Comparison of ENCODE assay signal across 8 cellular contexts in genomic region chr2:178914259-178914849, GRCh38.
DNase-seq lines count a peak whose midpoint lies in the region; ATAC-seq and TF ChIP-seq lines count a peak whose summit lies in the region.

No MANE protein-coding gene starts in this region.

- H3K4me2 ChIP-seq in KMS-11, result no peak overlapping the region

- H3K4me3 ChIP-seq in KMS-11 (IDR thresholded peaks at IDR 0.05; ENCODE audit: insufficient read depth, low read depth, low read length) (no peak overlapping the region), thyroid gland (replicated peaks in 1 of 3) (no peak overlapping the region)

- POLR2A ChIA-PET in RWPE1 (lab: Yijun Ruan, JAX; ENCODE audit: low non-redundant PET), result no interaction called here

- intact Hi-C loops in thyroid gland (cut with DNase I), result loop anchor here (5.0 kb wide), 1 partner anchor 117 kb away; no protein-coding TSS in a partner anchor

- WGBS in thyroid gland, 2 donors, result 21 to 28% methylated on average over 4 of the region's 4 CpGs

- H3K9ac ChIP-seq in KMS-11, result no peak overlapping the region

- CTCF ChIA-PET in RWPE1 (lab: Yijun Ruan, JAX), result interaction anchor here (0.7 kb wide), 1 partner anchor 137 kb away, joined by 3 read pairs; no protein-coding TSS in a partner anchor

- TF ChIP-seq CTCF in KMS-11 (conservative IDR thresholded peaks at IDR 0.05; ENCODE audit: low read depth, low read length) (peak; percentile 95), RWPE1 (conservative IDR thresholded peaks at IDR 0.05; ENCODE audit: low read depth) (peak; percentile 80), foreskin keratinocyte (conservative IDR thresholded peaks at IDR 0.05) (peak; percentile 84), omental fat pad (IDR thresholded peaks at IDR 0.05) (peak in 2 of 3 donors; percentile 78 to 79), thyroid gland (IDR thresholded peaks at IDR 0.05) (peak; percentile 47 to 83 (median 58))

- DNase-seq in EH (ENCODE audit: low read depth) (peak; percentile 85), RWPE1 (ENCODE audit: low spot score) (peak; percentile 55), foreskin keratinocyte (peak; percentile 39 to 71), omental fat pad (ENCODE audit: low spot score) (peak; percentile 71), thyroid gland (peak; percentile 73 to 82)

- no peak overlapping the region for H3K4me3 Mint-ChIP-seq in activated T-helper 17 cell treated with anti-CD3 and anti-CD28 coated beads, Interleukin-2, amount 50 U/mL, for 72 hours

- no peaks in the 10 kb centered on the region for H3K36me3 ChIP-seq in KMS-11 (ENCODE audit: insufficient read depth)
- H3K36me3 ChIP-seq in thyroid gland, result no peaks in the 10 kb centered on the region

- H3K36me3 Mint-ChIP-seq in activated T-helper 17 cell treated with anti-CD3 and anti-CD28 coated beads, Interleukin-2, amount 50 U/mL, for 72 hours (ENCODE audit: low read depth), result no peaks in the 10 kb centered on the region

- H3K4me1 Mint-ChIP-seq in activated T-helper 17 cell treated with anti-CD3 and anti-CD28 coated beads, Interleukin-2, amount 50 U/mL, for 72 hours, result no peaks in the 10 kb centered on the region

- H3K27ac Mint-ChIP-seq in activated T-helper 17 cell treated with anti-CD3 and anti-CD28 coated beads, Interleukin-2, amount 50 U/mL, for 72 hours, result no peak overlapping the region

- H3K27ac ChIP-seq in KMS-11 (no peak overlapping the region), RWPE1 (no peak overlapping the region), foreskin keratinocyte (no peak overlapping the region), thyroid gland (no peak overlapping the region)

- H3K27me3 ChIP-seq in KMS-11 (ENCODE audit: insufficient read depth, low read depth) (no peaks in the 10 kb centered on the region), foreskin keratinocyte (no peaks in the 10 kb centered on the region), thyroid gland (no peaks in the 10 kb centered on the region)

- H3K79me2 ChIP-seq in KMS-11 (ENCODE audit: insufficient read depth, low read depth), result no peaks in the 10 kb centered on the region

- H3K4me1 ChIP-seq in KMS-11 (ENCODE audit: low read depth, poor library complexity, severe bottlenecking), result peaks cover 57% of the 10 kb centered on the region
- H3K4me1 ChIP-seq in foreskin keratinocyte, result no peaks in the 10 kb centered on the region
- H3K4me1 ChIP-seq in thyroid gland, result no peaks in the 10 kb centered on the region

- no peaks in the 10 kb centered on the region for H3K27me3 Mint-ChIP-seq in activated T-helper 17 cell treated with anti-CD3 and anti-CD28 coated beads, Interleukin-2, amount 50 U/mL, for 72 hours

- H2AFZ ChIP-seq in KMS-11 (ENCODE audit: low read depth), result no peak overlapping the region

- TF ChIP-seq POLR2A in thyroid gland (IDR thresholded peaks at IDR 0.05), result no peak

- no peaks in the 10 kb centered on the region for H4K20me1 ChIP-seq in KMS-11 (ENCODE audit: insufficient read depth)

- no peaks in the 10 kb centered on the region for H3K9me3 ChIP-seq in thyroid gland

- no peaks in the 10 kb centered on the region for H3K9me3 Mint-ChIP-seq in activated T-helper 17 cell treated with anti-CD3 and anti-CD28 coated beads, Interleukin-2, amount 50 U/mL, for 72 hours

- ATAC-seq in GM21786 (IDR thresholded peaks at IDR 0.05; ENCODE audit: unreplicated experiment) (peak; percentile 82), foreskin keratinocyte (peak; percentile 94), omental fat pad (ENCODE audit: low FRiP score) (peak; percentile 81)
- peak; percentile 68 for ATAC-seq in activated T-helper 17 cell treated with anti-CD3 and anti-CD28 coated beads, Interleukin-2, amount 50 U/mL, for 72 hours (replicated peaks)
